In the genomic region with DNA sequence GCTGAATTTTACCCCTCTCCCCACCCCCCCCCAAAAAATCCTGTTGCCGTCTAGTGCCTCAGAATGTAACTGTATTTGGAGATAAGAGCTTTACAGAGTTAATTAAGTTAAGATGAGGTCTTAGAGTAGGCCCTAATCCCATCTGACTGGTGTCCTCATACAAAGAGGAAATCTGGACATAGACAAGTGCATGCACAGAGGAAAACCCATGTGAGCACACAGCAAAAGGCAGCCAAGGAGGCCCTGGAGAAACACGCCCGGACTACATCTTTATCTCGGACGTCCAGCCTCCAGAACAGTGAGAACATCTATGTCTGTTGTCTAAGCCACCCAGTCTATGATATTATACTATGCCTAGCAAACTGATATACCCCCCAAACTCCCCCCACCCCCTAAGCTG, we compare ENCODE assay signal across 8 cellular contexts.
DNase-seq lines count a peak whose midpoint lies in the region; ATAC-seq and TF ChIP-seq lines count a peak whose summit lies in the region.

No MANE protein-coding gene starts in this region.

- H3K4me3 Mint-ChIP-seq in CD4-positive, CD25-positive, alpha-beta regulatory T cell = peak overlapping the region; percentile 70 to 85 (median 83)

- no peaks in the 10 kb centered on the region for H3F3A ChIP-seq in MM.1S (ENCODE audit: insufficient read depth, low read length)

- no peaks in the 10 kb centered on the region for H3K79me1 ChIP-seq in neuronal stem cell (ENCODE audit: low read depth, low read length)

- no peaks in the 10 kb centered on the region for H3K36me3 ChIP-seq in CD4-positive, CD25-positive, alpha-beta regulatory T cell (ENCODE audit: control insufficient read depth, insufficient read depth, low read length)
- H3K36me3 ChIP-seq in esophagus squamous epithelium = no peaks in the 10 kb centered on the region
- H3K36me3 ChIP-seq in neuronal stem cell (replicated peaks in 1 of 2; ENCODE audit: control insufficient read depth in 2 of 2, insufficient read depth in 2 of 2, low read length in 2 of 2) = no peaks in the 10 kb centered on the region
- H3K36me3 ChIP-seq in MM.1S (replicated peaks; ENCODE audit: insufficient read depth, low read length) = no peaks in the 10 kb centered on the region

- no peak overlapping the region for H3K14ac ChIP-seq in neuronal stem cell (ENCODE audit: low read length)

- no peak overlapping the region for H3K4ac ChIP-seq in neuronal stem cell (ENCODE audit: low read length)

- H2BK120ac ChIP-seq in neuronal stem cell (ENCODE audit: low read depth, low read length) = no peak overlapping the region

- intact Hi-C loops in esophagus squamous epithelium (cut with DNase I) = loop anchor here (5.0 to 10.0 kb wide), 4 partner anchors 189 to 609 kb away; no protein-coding TSS in a partner anchor

- no peak overlapping the region for H4K91ac ChIP-seq in neuronal stem cell (ENCODE audit: low read depth, low read length, poor library complexity)

- H3K9ac ChIP-seq in neuronal stem cell (ENCODE audit: low read depth, low read length, poor library complexity) (no peak overlapping the region), MM.1S (ENCODE audit: low read length) (no peak overlapping the region)

- H3K18ac ChIP-seq in neuronal stem cell (ENCODE audit: low read length) = no peak overlapping the region

- DNase-seq in CD4-positive, CD25-positive, alpha-beta regulatory T cell = no peak
- DNase-seq in OCI-M1 (lab: John Stamatoyannopoulos, UW) (peak; percentile 12), esophagus squamous epithelium (lab: John Stamatoyannopoulos, UW) (no peak), neuronal stem cell (ENCODE audit: low spot score) (no peak), activated gamma-delta T cell (lab: John Stamatoyannopoulos, UW) (no peak), NCI-H128 (lab: John Stamatoyannopoulos, UW; ENCODE audit: unreplicated experiment) (no peak), MM.1S (no peak)

- H3K36me3 Mint-ChIP-seq in CD4-positive, CD25-positive, alpha-beta regulatory T cell = no peaks in the 10 kb centered on the region

- no peak for ATAC-seq in CD4-positive, CD25-positive, alpha-beta regulatory T cell (ENCODE audit: low read depth in 2 of 2)
- ATAC-seq in HG03135 (IDR thresholded peaks at IDR 0.05; ENCODE audit: unreplicated experiment) = no peak

- no peak overlapping the region for H2BK5ac ChIP-seq in neuronal stem cell (ENCODE audit: low read length)

- H3K23ac ChIP-seq in neuronal stem cell (ENCODE audit: low read depth, low read length, poor library complexity) = no peak overlapping the region

- TF ChIP-seq CTCF in esophagus squamous epithelium (IDR thresholded peaks at IDR 0.05) = no peak
- no peak for TF ChIP-seq CTCF in MM.1S (IDR thresholded peaks at IDR 0.05; ENCODE audit: low read length)

- H3K27ac ChIP-seq in CD4-positive, CD25-positive, alpha-beta regulatory T cell (ENCODE audit: insufficient read depth, low read length, poor library complexity, severe bottlenecking) = no peak overlapping the region
- H3K27ac ChIP-seq in esophagus squamous epithelium = peak overlapping the region; percentile 57 to 83 (median 79)
- no peak overlapping the region for H3K27ac ChIP-seq in neuronal stem cell (replicated peaks; ENCODE audit: low read length)
- no peak overlapping the region for H3K27ac ChIP-seq in MM.1S (ENCODE audit: low read length)

- H2BK12ac ChIP-seq in neuronal stem cell (ENCODE audit: low read length) = no peak overlapping the region

- peak overlapping the region in 2 of 3 donors; percentile 15 to 38 for H3K27ac Mint-ChIP-seq in CD4-positive, CD25-positive, alpha-beta regulatory T cell

- peaks cover 20% of the 10 kb centered on the region for H3K4me1 ChIP-seq in CD4-positive, CD25-positive, alpha-beta regulatory T cell (ENCODE audit: control insufficient read depth, insufficient read depth, low read length, poor library complexity, severe bottlenecking)
- H3K4me1 ChIP-seq in esophagus squamous epithelium (peaks cover 0 to 46% (median 23%) of the 10 kb centered on the region in 3 donors), neuronal stem cell (ENCODE audit: control insufficient read depth in 2 of 2, insufficient read depth in 1 of 2, low read depth in 1 of 2, low read length in 2 of 2) (peaks cover 11 to 20% of the 10 kb centered on the region in 2 donors), MM.1S (ENCODE audit: low read length) (no peaks in the 10 kb centered on the region)

- H3K9me3 Mint-ChIP-seq in CD4-positive, CD25-positive, alpha-beta regulatory T cell = no peaks in the 10 kb centered on the region

- peaks cover 13 to 33% (median 18%) of the 10 kb centered on the region in 4 donors for H3K4me1 Mint-ChIP-seq in CD4-positive, CD25-positive, alpha-beta regulatory T cell

- no peak for TF ChIP-seq POLR2A in esophagus squamous epithelium (IDR thresholded peaks at IDR 0.05)

- H3K79me2 ChIP-seq in MM.1S (ENCODE audit: low read length) = no peaks in the 10 kb centered on the region

- H3K9me3 ChIP-seq in CD4-positive, CD25-positive, alpha-beta regulatory T cell (ENCODE audit: control insufficient read depth in 2 of 2, low read length in 2 of 2) = no peaks in the 10 kb centered on the region
- H3K9me3 ChIP-seq in esophagus squamous epithelium (no peaks in the 10 kb centered on the region), neuronal stem cell (replicated peaks in 1 of 2; ENCODE audit: control insufficient read depth in 2 of 2, insufficient read depth in 1 of 2, low read depth in 1 of 2, low read length in 2 of 2) (no peaks in the 10 kb centered on the region), MM.1S (replicated peaks; ENCODE audit: insufficient read depth, low read length) (no peaks in the 10 kb centered on the region)

- H4K8ac ChIP-seq in neuronal stem cell (ENCODE audit: low read depth, low read length) = no peak overlapping the region

- H3K9me2 ChIP-seq in MM.1S (replicated peaks; ENCODE audit: insufficient read depth, low read length) = no peaks in the 10 kb centered on the region

- H2AFZ ChIP-seq in neuronal stem cell (ENCODE audit: low read length) = peak overlapping the region; percentile 96
- H2AFZ ChIP-seq in MM.1S (ENCODE audit: low read length) = no peak overlapping the region

- H2AK5ac ChIP-seq in neuronal stem cell (ENCODE audit: low read depth, low read length) = no peak overlapping the region

- H3K27me3 ChIP-seq in CD4-positive, CD25-positive, alpha-beta regulatory T cell (ENCODE audit: control insufficient read depth, insufficient read depth, low read length) = no peaks in the 10 kb centered on the region
- H3K27me3 ChIP-seq in esophagus squamous epithelium (no peaks in the 10 kb centered on the region), neuronal stem cell (ENCODE audit: control insufficient read depth in 3 of 3, insufficient read depth in 3 of 3, low read depth in 1 of 3, low read length in 3 of 3) (peaks cover 0 to 10% (median 0%) of the 10 kb centered on the region in 3 experiments), MM.1S (replicated peaks; ENCODE audit: insufficient read depth, low read length) (no peaks in the 10 kb centered on the region)

- H3K4me3 ChIP-seq in CD4-positive, CD25-positive, alpha-beta regulatory T cell (ENCODE audit: low read depth, low read length) = no peak overlapping the region
- H3K4me3 ChIP-seq in esophagus squamous epithelium (no peak overlapping the region), neuronal stem cell (ENCODE audit: low read length in 2 of 2) (no peak overlapping the region), MM.1S (ENCODE audit: low read length) (no peak overlapping the region)

- H2BK15ac ChIP-seq in neuronal stem cell (ENCODE audit: low read length) = no peak overlapping the region

- peaks cover 8% of the 10 kb centered on the region for H3K27me3 Mint-ChIP-seq in CD4-positive, CD25-positive, alpha-beta regulatory T cell

- H3K4me2 ChIP-seq in neuronal stem cell (ENCODE audit: insufficient read depth, low read length, poor library complexity, severe bottlenecking) = no peak overlapping the region
- no peak overlapping the region for H3K4me2 ChIP-seq in MM.1S (ENCODE audit: low read depth, low read length)

- H4K20me1 ChIP-seq in MM.1S (ENCODE audit: insufficient read depth, low read length) = no peaks in the 10 kb centered on the region

- WGBS in esophagus squamous epithelium, 2 donors = 66 to 73% methylated on average over 5 of the region's 5 CpGs
- WGBS in neuronal stem cell (ENCODE audit: extremely low coverage in 2 of 2, insufficient read length in 2 of 2, insufficient replicate concordance in 1 of 2), 2 donors = no CpG with 5 or more reads among the region's 5 CpGs

Comparison
In these comparisons a context has a peak if more than half of its experiments do, and no peak if none do; other contexts are left out.
1. H3K27ac ChIP-seq: peak in esophagus squamous epithelium (4 of 4); none in CD4-positive, CD25-positive, alpha-beta regulatory T cell (single experiment), neuronal stem cell (single experiment) and MM.1S (single experiment).